29 cellular contexts compared by ENCODE assay signal in genomic region chr19:28403698-28404099, GRCh38.
DNase-seq lines count a peak whose midpoint lies in the region; ATAC-seq and TF ChIP-seq lines count a peak whose summit lies in the region.
"Had no signal": no experiment of that assay in that cellular context is flagged by ENCODE, and none has a peak within 500 bp of the region (broad histone marks: within the 10 kb centered on the region; RNA-seq: fewer than 3 reads in every experiment).

No MANE protein-coding gene starts in this region.

- TF ChIP-seq CTCF in brain (conservative IDR thresholded peaks at IDR 0.05): no peak

- no peaks in the 10 kb centered on the region for H3K27me3 ChIP-seq in neuronal stem cell (ENCODE audit: control insufficient read depth in 3 of 3, insufficient read depth in 3 of 3, low read depth in 1 of 3, low read length in 3 of 3)

- H2BK12ac ChIP-seq in neuronal stem cell (ENCODE audit: low read length): no peak overlapping the region

- DNase-seq in Daoy (ENCODE audit: low read depth) (peak; percentile 69), HK-2 (ENCODE audit: unreplicated experiment) (peak; percentile 72), neuronal stem cell (ENCODE audit: low spot score) (no peak), dermis blood vessel endothelial cell (no peak), SHP77 treated with DMSO at 0.1 percent for 48 hours (lab: John Stamatoyannopoulos, UW) (no peak)
- DNase-seq: activated CD4-positive, alpha-beta T cell treated with anti-CD3 and anti-CD28 coated beads for 48 hours; activated CD8-positive, alpha-beta memory T cell treated with anti-CD3 and anti-CD28 coated beads for 24 hours; activated T-cell treated with anti-CD3 and anti-CD28 coated beads for 4 hours; anterior cingulate cortex; Caco-2; effector CD8-positive, alpha-beta T cell; glutamatergic neuron; Kasumi-1; left ventricle myocardium inferior; naive thymus-derived CD8-positive, alpha-beta T cell; NCI-H1436 treated with DMSO at 0.1 percent for 48 hours; NCI-H226; SIG-M5; T-helper 9 cell; trophoblast cell; WERI-Rb-1 had no signal

- peak overlapping the region in 4 of 5 experiments; percentile 16 to 55 (median 33) for H3K27ac Mint-ChIP-seq in brain
- H3K27ac Mint-ChIP-seq: activated naive CD4-positive, alpha-beta T cell treated with anti-CD3 and anti-CD28 coated beads, Interleukin-2, amount 50 U/mL, for 24 hours; CD14-positive monocyte; stimulated activated memory B cell treated with anti-CD40 and anti-IgM and Interleukin-4, amounts not matched to agents 10 μg/mL and 1 μg/mL and 100 μg/mL, for 72 hours had no signal

- H3K14ac ChIP-seq in neuronal stem cell (ENCODE audit: low read length): no peak overlapping the region

- no peak overlapping the region for H4K91ac ChIP-seq in neuronal stem cell (ENCODE audit: low read depth, low read length, poor library complexity)

- peaks cover 0 to 12% of the 10 kb centered on the region in 2 donors for H3K4me1 ChIP-seq in neuronal stem cell (ENCODE audit: control insufficient read depth in 2 of 2, insufficient read depth in 1 of 2, low read depth in 1 of 2, low read length in 2 of 2)
- H3K4me1 ChIP-seq: Caco-2, left ventricle myocardium inferior had no signal

- H4K8ac ChIP-seq in neuronal stem cell (ENCODE audit: low read depth, low read length): no peak overlapping the region

- H2BK15ac ChIP-seq in neuronal stem cell (ENCODE audit: low read length): no peak overlapping the region

- peak overlapping the region; percentile 23 for H3K18ac ChIP-seq in neuronal stem cell (ENCODE audit: low read length)

- no peak overlapping the region for H3K4me3 ChIP-seq in neuronal stem cell (ENCODE audit: low read length in 2 of 2)
- H3K4me3 ChIP-seq: left ventricle myocardium inferior, skin epidermis had no signal

- H3K4me3 Mint-ChIP-seq in brain: no peak overlapping the region
- H3K4me3 Mint-ChIP-seq: activated naive CD4-positive, alpha-beta T cell treated with anti-CD3 and anti-CD28 coated beads, Interleukin-2, amount 50 U/mL, for 24 hours; naive thymus-derived CD8-positive, alpha-beta T cell; stimulated activated memory B cell treated with anti-CD40 and anti-IgM and Interleukin-4, amounts not matched to agents 10 μg/mL and 1 μg/mL and 100 μg/mL, for 72 hours had no signal

- no peaks in the 10 kb centered on the region for H3K36me3 Mint-ChIP-seq in brain
- H3K36me3 Mint-ChIP-seq: CD14-positive monocyte had no signal

- no peak for ATAC-seq in GM21717 (IDR thresholded peaks at IDR 0.05; ENCODE audit: unreplicated experiment)
- ATAC-seq: naive thymus-derived CD8-positive, alpha-beta T cell; Panc1; stimulated activated memory B cell treated with anti-CD40 and anti-IgM and Interleukin-4, amounts not matched to agents 10 μg/mL and 1 μg/mL and 100 μg/mL, for 72 hours had no signal

- no peak overlapping the region for H2AFZ ChIP-seq in neuronal stem cell (ENCODE audit: low read length)

- peaks cover 0 to 7% (median 0%) of the 10 kb centered on the region in 5 experiments for H3K9me3 Mint-ChIP-seq in brain

- H3K4ac ChIP-seq in neuronal stem cell (ENCODE audit: low read length): no peak overlapping the region

- H2AK5ac ChIP-seq in neuronal stem cell (ENCODE audit: low read depth, low read length): no peak overlapping the region

- no peaks in the 10 kb centered on the region for H3K79me1 ChIP-seq in neuronal stem cell (ENCODE audit: low read depth, low read length)

- no peak overlapping the region for H2BK120ac ChIP-seq in neuronal stem cell (ENCODE audit: low read depth, low read length)

- no peak overlapping the region for H3K27ac ChIP-seq in neuronal stem cell (replicated peaks; ENCODE audit: low read length)
- H3K27ac ChIP-seq: epithelial cell of prostate, left ventricle myocardium inferior, skin epidermis, WERI-Rb-1 had no signal

- H3K4me2 ChIP-seq in neuronal stem cell (ENCODE audit: insufficient read depth, low read length, poor library complexity, severe bottlenecking): no peak overlapping the region

- H3K27me3 Mint-ChIP-seq in brain: no peaks in the 10 kb centered on the region
- H3K27me3 Mint-ChIP-seq: activated naive CD4-positive, alpha-beta T cell treated with anti-CD3 and anti-CD28 coated beads, Interleukin-2, amount 50 U/mL, for 24 hours; stimulated activated memory B cell treated with anti-CD40 and anti-IgM and Interleukin-4, amounts not matched to agents 10 μg/mL and 1 μg/mL and 100 μg/mL, for 72 hours had no signal

- WGBS in neuronal stem cell (ENCODE audit: extremely low coverage in 2 of 2, insufficient read length in 2 of 2, insufficient replicate concordance in 1 of 2), 2 donors: no CpG with 5 or more reads among the region's 7 CpGs

- no peak overlapping the region for H3K9ac ChIP-seq in neuronal stem cell (ENCODE audit: low read depth, low read length, poor library complexity)

- H3K4me1 Mint-ChIP-seq in brain: peaks cover 78% of the 10 kb centered on the region
- H3K4me1 Mint-ChIP-seq: stimulated activated memory B cell treated with anti-CD40 and anti-IgM and Interleukin-4, amounts not matched to agents 10 μg/mL and 1 μg/mL and 100 μg/mL, for 72 hours had no signal

- H3K9me3 ChIP-seq in neuronal stem cell (replicated peaks in 1 of 2; ENCODE audit: control insufficient read depth in 2 of 2, insufficient read depth in 1 of 2, low read depth in 1 of 2, low read length in 2 of 2): no peaks in the 10 kb centered on the region
- H3K9me3 ChIP-seq: Caco-2, left ventricle myocardium inferior had no signal

- no peak overlapping the region for H3K23ac ChIP-seq in neuronal stem cell (ENCODE audit: low read depth, low read length, poor library complexity)

- no peaks in the 10 kb centered on the region for H3K36me3 ChIP-seq in neuronal stem cell (replicated peaks in 1 of 2; ENCODE audit: control insufficient read depth in 2 of 2, insufficient read depth in 2 of 2, low read length in 2 of 2)
- H3K36me3 ChIP-seq: left ventricle myocardium inferior, WERI-Rb-1 had no signal

- H2BK5ac ChIP-seq in neuronal stem cell (ENCODE audit: low read length): no peak overlapping the region

Comparison
In these comparisons a context has a peak if more than half of its experiments do, and no peak if none do; other contexts are left out.
1. DNase-seq: peak in Daoy (single experiment) and HK-2 (single experiment); none in neuronal stem cell (single experiment), dermis blood vessel endothelial cell (single experiment) and SHP77 treated with DMSO at 0.1 percent for 48 hours (single experiment).